In genomic region chr16:23595246-23595950, GRCh38 we compare ENCODE assay signal across 6 cellular contexts. TPM values are rescaled to one million over a fixed set of nuclear protein-coding genes. Genes with fewer than 3 reads are reported as not detected.
A peak's percentile ranks its signal among the peaks of the same experiment; 100 is the strongest.
DNase-seq lines count a peak whose midpoint lies in the region; ATAC-seq lines count a peak whose summit lies in the region.

No MANE protein-coding gene starts in this region.

- H3K36me3 Mint-ChIP-seq in T-helper 17 cell (ENCODE audit: low read depth), result peaks cover 7% of the 10 kb centered on the region

- H3K4me1 Mint-ChIP-seq in T-helper 17 cell, result peaks cover 20% of the 10 kb centered on the region

- peak; percentile 7 for ATAC-seq in GM21423 (IDR thresholded peaks at IDR 0.05; ENCODE audit: unreplicated experiment)
- no peak for ATAC-seq in T-helper 17 cell
- ATAC-seq in left colon, result peak; percentile 68
- no peak for ATAC-seq in GM21390 (IDR thresholded peaks at IDR 0.05; ENCODE audit: unreplicated experiment)
- ATAC-seq in GM18858 (IDR thresholded peaks at IDR 0.05; ENCODE audit: unreplicated experiment), result no peak

- H3K27ac Mint-ChIP-seq in T-helper 17 cell, result peak overlapping the region; percentile 63

- peak overlapping the region; percentile 84 for H3K4me3 Mint-ChIP-seq in T-helper 17 cell

- DNase-seq in T-helper 17 cell, result no peak
- peak in 1 of 2 donors; percentile 11 for DNase-seq in left colon
- no peak for DNase-seq in NCI-H1048 (lab: John Stamatoyannopoulos, UW)

- no peaks in the 10 kb centered on the region for H3K9me3 ChIP-seq in T-helper 17 cell (ENCODE audit: control insufficient read depth, low read length, poor library complexity, severe bottlenecking)

- H3K27me3 Mint-ChIP-seq in T-helper 17 cell, result no peaks in the 10 kb centered on the region

- intact Hi-C loops in left colon (cut with DNase I, micrococcal nuclease), result no loop called here

RNA-seq across cellular contexts. Expression of gene NDUFAB1, which starts 0.7 kb away (rescaled TPM):
- 10 to 100 TPM; 27.0 to 30.8 TPM for total RNA-seq in T-helper 17 cell
- 100 to 1,000 TPM; 100 to 136 TPM for total RNA-seq in left colon

RNA-seq across cellular contexts. Expression of gene UBFD1, which starts 37.9 kb away (rescaled TPM):
- total RNA-seq in T-helper 17 cell (10 to 100 TPM; 37.9 to 43.3 TPM), left colon (10 to 100 TPM; 26.5 to 27.7 TPM)

RNA-seq across cellular contexts. Expression of gene EARS2, which starts 38.2 kb away (rescaled TPM):
- 10 to 100 TPM; 10.0 to 13.0 TPM for total RNA-seq in T-helper 17 cell
- 10 to 100 TPM; 15.4 to 17.2 TPM for total RNA-seq in left colon

RNA-seq across cellular contexts. Expression of gene PALB2, which starts 45.7 kb away (rescaled TPM):
- total RNA-seq in T-helper 17 cell, result 1 to 10 TPM; 8.2 to 8.7 TPM
- 1 to 10 TPM; 6.8 to 8.9 TPM for total RNA-seq in left colon

RNA-seq across cellular contexts. Expression of gene DCTN5, which starts 45.9 kb away (rescaled TPM):
- total RNA-seq in T-helper 17 cell (10 to 100 TPM; 44.5 to 65.0 TPM), left colon (10 to 100 TPM; 78.7 to 81.3 TPM)

Comparison
In these comparisons a context has a peak if more than half of its experiments do, and no peak if none do; other contexts are left out.
1. ATAC-seq: peak in GM21423 (single experiment) and left colon (single experiment); none in T-helper 17 cell (single experiment), GM21390 (single experiment) and GM18858 (single experiment).